ENCODE assay signal across 17 cellular contexts in the genomic region with DNA sequence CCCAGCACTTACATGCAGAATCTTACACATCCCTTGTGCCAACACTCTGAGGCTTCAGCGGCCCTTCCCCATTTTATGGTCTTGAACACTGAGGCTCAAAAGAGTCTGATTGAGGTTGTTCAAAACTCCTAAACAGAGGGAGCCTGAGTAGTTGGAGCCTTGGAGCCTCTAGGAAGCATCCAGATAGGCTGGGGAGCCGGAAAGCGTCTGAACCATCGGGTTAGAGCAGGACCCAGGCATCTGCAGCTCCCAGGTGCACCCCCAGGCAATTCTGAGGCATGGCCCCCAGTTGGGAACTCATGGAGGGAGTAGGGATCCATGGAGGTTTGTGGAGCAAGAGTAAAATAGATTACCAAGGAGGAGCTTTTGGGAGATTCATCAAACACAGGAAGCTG. TPM values are rescaled to one million over a fixed set of nuclear protein-coding genes. Genes with fewer than 3 reads are reported as not detected.
DNase-seq lines count a peak whose midpoint lies in the region; ATAC-seq and TF ChIP-seq lines count a peak whose summit lies in the region.
"Had no signal": no experiment of that assay in that cellular context is flagged by ENCODE, and none has a peak within 500 bp of the region (broad histone marks: within the 10 kb centered on the region; RNA-seq: fewer than 3 reads in every experiment).

No MANE protein-coding gene starts in this region.

- H3K27me3 ChIP-seq in right atrium auricular region (no peaks in the 10 kb centered on the region), iPS-20b (ENCODE audit: insufficient read depth, low read length) (peaks cover 23% of the 10 kb centered on the region)

- no peaks in the 10 kb centered on the region for H3K9me3 ChIP-seq in right atrium auricular region
- H3K9me3 ChIP-seq in iPS-20b (ENCODE audit: insufficient read depth, low read depth, low read length), result no peaks in the 10 kb centered on the region

- H3K27ac Mint-ChIP-seq in T-helper 2 cell treated with Interferon-gamma antibody and Interleukin-4, amounts not matched to agents 5 μg/mL and 100 μg/mL, for 36 hours, result no peak overlapping the region
- H3K27ac Mint-ChIP-seq in activated T-helper 17 cell treated with anti-CD3 and anti-CD28 coated beads, Interleukin-2, amount 50 U/mL, for 72 hours, result no peak overlapping the region
- H3K27ac Mint-ChIP-seq: CD4-positive, CD25-positive, alpha-beta regulatory T cell had no signal

- intact Hi-C loops in Right ventricle myocardium superior (cut with DNase I), result no loop called here
- intact Hi-C loops in sciatic nerve (cut with DNase I), result no loop called here

- peak overlapping the region; percentile 51 to 68 for H3K27ac ChIP-seq in right atrium auricular region
- no peak overlapping the region for H3K27ac ChIP-seq in iPS-20b (ENCODE audit: low read length)

- H3K27me3 Mint-ChIP-seq in T-helper 2 cell treated with Interferon-gamma antibody and Interleukin-4, amounts not matched to agents 5 μg/mL and 100 μg/mL, for 36 hours (ENCODE audit: low read depth), result peaks cover 25% of the 10 kb centered on the region
- peaks cover 9% of the 10 kb centered on the region for H3K27me3 Mint-ChIP-seq in activated T-helper 17 cell treated with anti-CD3 and anti-CD28 coated beads, Interleukin-2, amount 50 U/mL, for 72 hours

- peaks cover 0 to 63% of the 10 kb centered on the region in 2 donors for H3K4me1 ChIP-seq in right atrium auricular region
- H3K4me1 ChIP-seq in iPS-20b (ENCODE audit: insufficient read depth, low read length), result peaks cover 11% of the 10 kb centered on the region

- no peaks in the 10 kb centered on the region for H3K36me3 Mint-ChIP-seq in T-helper 2 cell treated with Interferon-gamma antibody and Interleukin-4, amounts not matched to agents 5 μg/mL and 100 μg/mL, for 36 hours (ENCODE audit: low read depth)
- no peaks in the 10 kb centered on the region for H3K36me3 Mint-ChIP-seq in activated T-helper 17 cell treated with anti-CD3 and anti-CD28 coated beads, Interleukin-2, amount 50 U/mL, for 72 hours (ENCODE audit: low read depth)
- H3K36me3 Mint-ChIP-seq: CD4-positive, CD25-positive, alpha-beta regulatory T cell had no signal

- peak overlapping the region; percentile 3; the same call in 1 of the 2 replicates for H3K9ac ChIP-seq in iPS-20b (ENCODE audit: low read depth, low read length)

- no peaks in the 10 kb centered on the region for H3K9me3 Mint-ChIP-seq in T-helper 2 cell treated with Interferon-gamma antibody and Interleukin-4, amounts not matched to agents 5 μg/mL and 100 μg/mL, for 36 hours
- no peaks in the 10 kb centered on the region for H3K9me3 Mint-ChIP-seq in activated T-helper 17 cell treated with anti-CD3 and anti-CD28 coated beads, Interleukin-2, amount 50 U/mL, for 72 hours
- H3K9me3 Mint-ChIP-seq: CD4-positive, CD25-positive, alpha-beta regulatory T cell had no signal

- no peak overlapping the region for H3K4me3 ChIP-seq in right atrium auricular region
- H3K4me3 ChIP-seq in iPS-20b (ENCODE audit: low read length), result no peak overlapping the region

- H3K4me3 Mint-ChIP-seq in T-helper 2 cell treated with Interferon-gamma antibody and Interleukin-4, amounts not matched to agents 5 μg/mL and 100 μg/mL, for 36 hours, result no peak overlapping the region
- H3K4me3 Mint-ChIP-seq in activated T-helper 17 cell treated with anti-CD3 and anti-CD28 coated beads, Interleukin-2, amount 50 U/mL, for 72 hours, result no peak overlapping the region
- H3K4me3 Mint-ChIP-seq: CD4-positive, CD25-positive, alpha-beta regulatory T cell had no signal

- H3K36me3 ChIP-seq in right atrium auricular region, result no peaks in the 10 kb centered on the region
- H3K36me3 ChIP-seq in iPS-20b (ENCODE audit: insufficient read depth, low read depth, low read length), result no peaks in the 10 kb centered on the region

- no peak for ATAC-seq in Right ventricle myocardium superior (ENCODE audit: poor library complexity)
- ATAC-seq in sciatic nerve, result no peak
- ATAC-seq in activated T-helper 17 cell treated with anti-CD3 and anti-CD28 coated beads, Interleukin-2, amount 50 U/mL, for 72 hours (replicated peaks), result no peak

- TF ChIP-seq CTCF in right atrium auricular region (IDR thresholded peaks at IDR 0.05), result no peak

- DNase-seq in right atrium auricular region (ENCODE audit: low spot score) (peak; percentile 43), Right ventricle myocardium superior (no peak), sciatic nerve (ENCODE audit: low spot score) (peak; percentile 51), NCI-H2227 treated with DMSO at 0.1 percent for 48 hours (lab: John Stamatoyannopoulos, UW) (no peak), SK-N-DZ (ENCODE audit: low spot score) (no peak)
- no peak for DNase-seq in T-helper 2 cell treated with Interferon-gamma antibody and Interleukin-4, amounts not matched to agents 5 μg/mL and 100 μg/mL, for 36 hours (ENCODE audit: low spot score)
- DNase-seq: activated CD4-positive, alpha-beta T cell treated with anti-CD3 and anti-CD28 coated beads, Interleukin-2, amount 50 U/mL, for 48 hours; activated naive CD4-positive, alpha-beta T cell treated with anti-CD3 and anti-CD28 coated beads, Interleukin-2, amount 50 U/mL, for 16 hours; CD4-positive, CD25-positive, alpha-beta regulatory T cell; cerebellar nuclear complex; effector CD4-positive, alpha-beta T cell; NCI-H2171 treated with DMSO at 0.1 percent for 48 hours; NCI-H748 treated with DMSO at 0.1 percent for 48 hours; SHP77 treated with DMSO at 0.1 percent for 48 hours; stimulated activated CD4-positive, alpha-beta T cell treated with anti-CD3 and anti-CD28 coated beads, Interleukin-12 subunit alpha, Interleukin-12 subunit beta, amount 100 ng/mL, for 4 hours had no signal

- H3K4me1 Mint-ChIP-seq in T-helper 2 cell treated with Interferon-gamma antibody and Interleukin-4, amounts not matched to agents 5 μg/mL and 100 μg/mL, for 36 hours (ENCODE audit: low read depth), result peaks cover 6% of the 10 kb centered on the region
- no peaks in the 10 kb centered on the region for H3K4me1 Mint-ChIP-seq in activated T-helper 17 cell treated with anti-CD3 and anti-CD28 coated beads, Interleukin-2, amount 50 U/mL, for 72 hours

RNA-seq across cellular contexts. Expression of a gene that starts 3.8 kb away (rescaled TPM):
- total RNA-seq in right atrium auricular region (10 to 100 TPM; 41.2 to 53.2 TPM), Right ventricle myocardium superior (27.5 TPM), sciatic nerve (110 TPM)
- not detected for total RNA-seq in activated T-helper 17 cell treated with anti-CD3 and anti-CD28 coated beads, Interleukin-2, amount 50 U/mL, for 72 hours
- polyA plus RNA-seq in SK-N-DZ (2014; cell fraction: cytosol; rRNA removed), result 0.16 TPM in 1 of 2 replicates, not detected in the other
- 0.07 TPM in 1 of 2 replicates, not detected in the other for polyA plus RNA-seq in SK-N-DZ (2014; cell fraction: nucleus; rRNA removed)
- total RNA-seq: CD4-positive, CD25-positive, alpha-beta regulatory T cell had no signal
- polyA plus RNA-seq: CD4-positive, CD25-positive, alpha-beta regulatory T cell had no signal

RNA-seq across cellular contexts. Expression of a gene that starts 9.6 kb away (rescaled TPM):
- total RNA-seq in right atrium auricular region (1 to 10 TPM; 1.9 to 2.6 TPM), Right ventricle myocardium superior (1.4 TPM), sciatic nerve (3.3 TPM)
- total RNA-seq in activated T-helper 17 cell treated with anti-CD3 and anti-CD28 coated beads, Interleukin-2, amount 50 U/mL, for 72 hours, result 1 to 10 TPM in 1 of 2 donors, under 1 TPM in 1; 0.98 to 1.2 TPM
- 2.5 and 3.1 TPM in 2 replicates for polyA plus RNA-seq in SK-N-DZ (2014; cell fraction: cytosol; rRNA removed)
- 2.7 and 3.8 TPM in 2 replicates for polyA plus RNA-seq in SK-N-DZ (2014; cell fraction: nucleus; rRNA removed)
- polyA plus RNA-seq: CD4-positive, CD25-positive, alpha-beta regulatory T cell had no signal

Comparison
In these comparisons a context has a peak if more than half of its experiments do, and no peak if none do; other contexts are left out.
1. DNase-seq: peak in right atrium auricular region (single experiment) and sciatic nerve (single experiment); none in Right ventricle myocardium superior (single experiment), T-helper 2 cell treated with Interferon-gamma antibody and Interleukin-4, amounts not matched to agents 5 μg/mL and 100 μg/mL, for 36 hours (single experiment), NCI-H2227 treated with DMSO at 0.1 percent for 48 hours (single experiment) and SK-N-DZ (single experiment).
2. RNA of a gene that starts 3.8 kb away (total RNA-seq): 110 TPM in sciatic nerve (single experiment), 41.2 to 53.2 TPM in right atrium auricular region and 27.5 TPM in Right ventricle myocardium superior (single experiment); not detected in activated T-helper 17 cell treated with anti-CD3 and anti-CD28 coated beads, Interleukin-2, amount 50 U/mL, for 72 hours; every median in the first group is over 10 times any median in the second.